ENCODE assay signal across 16 cellular contexts in the genomic region with DNA sequence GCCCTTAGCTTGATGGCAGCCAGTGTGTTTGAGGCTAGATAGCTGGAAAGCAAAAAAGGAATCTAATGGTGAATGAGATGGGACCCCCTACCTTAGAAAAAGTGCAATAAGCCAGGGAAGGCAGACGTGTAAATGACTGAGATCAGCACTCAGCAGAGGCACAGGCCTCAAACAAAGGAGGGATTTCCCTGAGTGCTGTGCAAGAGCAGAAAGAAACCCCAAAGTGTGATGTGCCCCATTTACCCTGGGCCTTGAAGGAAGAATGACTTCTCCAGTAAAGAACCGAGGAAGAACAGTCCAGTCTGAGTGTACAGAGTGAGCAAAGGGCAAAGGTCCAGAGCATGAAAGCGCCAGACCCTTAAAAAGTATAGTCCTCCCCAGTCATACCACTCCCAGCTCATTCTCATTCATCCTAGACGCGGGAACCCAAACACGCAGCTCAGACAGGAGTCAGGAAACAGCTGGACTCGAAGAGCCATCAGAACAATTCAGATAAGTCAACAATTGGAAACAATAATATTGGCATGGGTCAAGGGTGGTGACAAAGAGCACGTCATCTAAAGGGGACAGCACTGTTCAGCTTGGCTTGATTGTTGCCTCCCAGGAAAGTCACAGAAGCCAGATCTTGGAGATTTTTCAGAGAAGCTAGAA.
"Had no signal": no experiment of that assay in that cellular context is flagged by ENCODE, and none has a peak within 500 bp of the region (broad histone marks: within the 10 kb centered on the region; RNA-seq: fewer than 3 reads in every experiment).

No MANE protein-coding gene starts in this region.

- ATAC-seq: activated CD8-positive, alpha-beta T cell treated with anti-CD3 and anti-CD28 coated beads for 36 hours; body of pancreas; stimulated activated naive B cell treated with anti-CD40 and anti-IgM and Interleukin-4, amounts not matched to agents 10 μg/mL and 1 μg/mL and 100 μg/mL, for 72 hours had no signal

- DNase-seq: activated CD4-positive, alpha-beta T cell treated with anti-CD3 and anti-CD28 coated beads, Interleukin-2, amount 10 ng/mL, durations not matched to agents 24 days and 14 days; activated CD8-positive, alpha-beta T cell treated with anti-CD3 and anti-CD28 coated beads for 36 hours; activated naive CD4-positive, alpha-beta T cell treated with Interleukin-2 at 50 U/mL for 16 hours; activated naive CD8-positive, alpha-beta T cell treated with anti-CD3 and anti-CD28 coated beads, Interleukin-2, amount 10 ng/mL, durations not matched to agents 7 days and 5 days; activated T-cell treated with anti-CD3 and anti-CD28 coated beads, Interleukin-2, amount 50 U/mL, for 1 hour; body of pancreas; endodermal cell; erythroblast; head of caudate nucleus; left ventricle myocardium inferior; naive B cell; right cardiac atrium; stimulated activated naive B cell treated with anti-CD40 and anti-IgM and Interleukin-4, amounts not matched to agents 10 μg/mL and 1 μg/mL and 100 μg/mL, for 72 hours; T-helper 1 cell; T1000; upper lobe of left lung had no signal
